ENCODE assay signal across 2 cellular contexts in the genomic region with DNA sequence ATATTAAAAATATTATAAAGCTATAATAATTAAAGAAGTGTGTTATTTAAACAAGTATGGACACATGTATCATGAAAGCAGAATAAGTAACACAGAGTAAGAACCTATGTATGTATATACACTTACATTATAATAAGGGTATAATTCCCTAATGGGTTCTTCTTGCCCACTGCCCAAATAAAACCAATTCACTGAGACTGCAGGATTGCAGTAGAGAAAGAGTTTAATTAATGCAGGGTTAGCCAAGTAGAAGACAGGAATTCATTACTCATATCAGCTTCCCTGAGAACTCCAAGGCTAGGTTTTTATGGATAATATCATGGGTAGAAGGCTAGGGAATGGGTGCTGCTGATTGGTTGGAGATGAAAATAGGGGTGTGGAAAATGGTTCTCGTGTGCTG.
TF ChIP-seq lines count a peak whose summit lies in the region.

No MANE protein-coding gene starts in this region.

TF ChIP-seq in HCT116, 20 proteins besides CTCF, POLR2A, EP300 and RAD21:
- TF ChIP-seq EGR1 (IDR thresholded peaks at IDR 0.05; ENCODE audit: low read depth) (no peak), CBX3 (IDR thresholded peaks at IDR 0.05; ENCODE audit: low read depth) (peak; percentile 67; the same call in 1 of the 2 replicates)

TF ChIP-seq in HEK293, 187 proteins besides CTCF, POLR2A, EP300 and RAD21:
- TF ChIP-seq TSHZ1 (tag by site-specific recombination; IDR thresholded peaks at IDR 0.05; ENCODE audit: borderline replicate concordance) (no peak), ZNF202 (tag by site-specific recombination; IDR thresholded peaks at IDR 0.05; ENCODE audit: borderline replicate concordance) (no peak), MZF1 (tag by site-specific recombination; IDR thresholded peaks at IDR 0.05; ENCODE audit: borderline replicate concordance) (no peak), SETDB1 (IDR thresholded peaks at IDR 0.05; ENCODE audit: insufficient read length, low read length) (peak; percentile 82)
- TF ChIP-seq, protein P1, sequence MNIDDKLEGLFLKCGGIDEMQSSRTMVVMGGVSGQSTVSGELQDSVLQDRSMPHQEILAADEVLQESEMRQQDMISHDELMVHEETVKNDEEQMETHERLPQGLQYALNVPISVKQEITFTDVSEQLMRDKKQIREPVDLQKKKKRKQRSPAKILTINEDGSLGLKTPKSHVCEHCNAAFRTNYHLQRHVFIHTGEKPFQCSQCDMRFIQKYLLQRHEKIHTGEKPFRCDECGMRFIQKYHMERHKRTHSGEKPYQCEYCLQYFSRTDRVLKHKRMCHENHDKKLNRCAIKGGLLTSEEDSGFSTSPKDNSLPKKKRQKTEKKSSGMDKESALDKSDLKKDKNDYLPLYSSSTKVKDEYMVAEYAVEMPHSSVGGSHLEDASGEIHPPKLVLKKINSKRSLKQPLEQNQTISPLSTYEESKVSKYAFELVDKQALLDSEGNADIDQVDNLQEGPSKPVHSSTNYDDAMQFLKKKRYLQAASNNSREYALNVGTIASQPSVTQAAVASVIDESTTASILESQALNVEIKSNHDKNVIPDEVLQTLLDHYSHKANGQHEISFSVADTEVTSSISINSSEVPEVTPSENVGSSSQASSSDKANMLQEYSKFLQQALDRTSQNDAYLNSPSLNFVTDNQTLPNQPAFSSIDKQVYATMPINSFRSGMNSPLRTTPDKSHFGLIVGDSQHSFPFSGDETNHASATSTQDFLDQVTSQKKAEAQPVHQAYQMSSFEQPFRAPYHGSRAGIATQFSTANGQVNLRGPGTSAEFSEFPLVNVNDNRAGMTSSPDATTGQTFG (tag by site-specific recombination; IDR thresholded peaks at IDR 0.05; ENCODE audit: borderline replicate concordance), result no peak
